In genomic region chr6:6057442-6058053, GRCh38 we compare ENCODE assay signal across 8 cellular contexts. TPM values are rescaled to one million over a fixed set of nuclear protein-coding genes. Genes with fewer than 3 reads are reported as not detected.
DNase-seq lines count a peak whose midpoint lies in the region; FAIRE-seq and TF ChIP-seq lines count a peak whose summit lies in the region.

No MANE protein-coding gene starts in this region.

- no TSS peak for BruUV-seq in Calu3 (replicated peaks; lab: Mats Ljungman, UMichigan)

- no peak overlapping the region for H3K27ac Mint-ChIP-seq in Calu3 (ENCODE audit: unreplicated experiment)
- no peak overlapping the region for H3K27ac Mint-ChIP-seq in activated naive CD8-positive, alpha-beta T cell treated with anti-CD3 and anti-CD28 coated beads for 36 hours

- no peaks in the 10 kb centered on the region for H3K36me3 Mint-ChIP-seq in Calu3 (ENCODE audit: insufficient read depth, unreplicated experiment)
- H3K36me3 Mint-ChIP-seq in activated naive CD8-positive, alpha-beta T cell treated with anti-CD3 and anti-CD28 coated beads for 36 hours: no peaks in the 10 kb centered on the region

- CTCF ChIA-PET in Calu3 (lab: Charles Lee): interaction anchor here (0.6 kb wide), 1 partner anchor 642 kb away, joined by 9 read pairs; no protein-coding TSS in a partner anchor

- H3K4me1 Mint-ChIP-seq in Calu3 (ENCODE audit: low read depth, unreplicated experiment): no peaks in the 10 kb centered on the region
- no peaks in the 10 kb centered on the region for H3K4me1 Mint-ChIP-seq in activated naive CD8-positive, alpha-beta T cell treated with anti-CD3 and anti-CD28 coated beads for 36 hours

- peak; percentile 34 for TF ChIP-seq CTCF in Calu3 (IDR thresholded peaks at IDR 0.05; ENCODE audit: unreplicated experiment)

- peaks cover 15% of the 10 kb centered on the region for H3K27me3 Mint-ChIP-seq in Calu3 (ENCODE audit: unreplicated experiment)
- peaks cover 21% of the 10 kb centered on the region for H3K27me3 Mint-ChIP-seq in activated naive CD8-positive, alpha-beta T cell treated with anti-CD3 and anti-CD28 coated beads for 36 hours

- intact Hi-C loops in Calu3 (cut with micrococcal nuclease; ENCODE audit: unreplicated experiment): loop anchor here (1.0 kb wide), 1 partner anchor 490 kb away; no protein-coding TSS in a partner anchor

- FAIRE-seq in urothelium cell line (lab: Jason Lieb, UNC): no peak

- H3K9me3 Mint-ChIP-seq in Calu3 (ENCODE audit: low read depth, unreplicated experiment): no peaks in the 10 kb centered on the region
- peaks cover 2% of the 10 kb centered on the region for H3K9me3 Mint-ChIP-seq in activated naive CD8-positive, alpha-beta T cell treated with anti-CD3 and anti-CD28 coated beads for 36 hours

- no peak overlapping the region for H3K4me3 Mint-ChIP-seq in Calu3 (ENCODE audit: low read depth, unreplicated experiment)
- no peak overlapping the region for H3K4me3 Mint-ChIP-seq in activated naive CD8-positive, alpha-beta T cell treated with anti-CD3 and anti-CD28 coated beads for 36 hours

- DNase-seq in Calu3 (peak; percentile 4), HCEC 1CT (peak; percentile 1), NCI-H460 (ENCODE audit: extremely low read depth, low read depth) (peak; percentile 46), astrocyte of the hippocampus (ENCODE audit: low read depth, low spot score) (peak; percentile 63), kidney tubule cell (ENCODE audit: low spot score) (peak; percentile 55), urothelium cell line (ENCODE audit: low spot score) (peak; percentile 17), ureter (ENCODE audit: low spot score) (no peak)
- DNase-seq in activated naive CD8-positive, alpha-beta T cell treated with anti-CD3 and anti-CD28 coated beads for 36 hours: no peak

RNA-seq across cellular contexts. Expression of gene NRN1, which starts 50.8 kb away (rescaled TPM):
- total RNA-seq in Calu3 (2022): not detected in 2 replicates
- 7.4 and 9.6 TPM in 2 replicates for total RNA-seq in NCI-H460 (2014; rRNA removed; shearing (Covaris generic))
- polyA plus RNA-seq in NCI-H460 (2014; cell fraction: nucleus; rRNA removed): 1.6 and 3.0 TPM in 2 replicates
- total RNA-seq in ureter: 7.3 TPM
- 10 to 100 TPM; 10.2 to 10.6 TPM for total RNA-seq in activated naive CD8-positive, alpha-beta T cell treated with anti-CD3 and anti-CD28 coated beads for 36 hours

Comparison
In these comparisons a context has a peak if more than half of its experiments do, and no peak if none do; other contexts are left out.
1. DNase-seq: peak in Calu3 (single experiment), HCEC 1CT (single experiment), NCI-H460 (single experiment), astrocyte of the hippocampus (single experiment), kidney tubule cell (single experiment) and urothelium cell line (single experiment); none in ureter (single experiment) and activated naive CD8-positive, alpha-beta T cell treated with anti-CD3 and anti-CD28 coated beads for 36 hours (single experiment).